ENCODE assay signal across 21 cellular contexts in the genomic region with DNA sequence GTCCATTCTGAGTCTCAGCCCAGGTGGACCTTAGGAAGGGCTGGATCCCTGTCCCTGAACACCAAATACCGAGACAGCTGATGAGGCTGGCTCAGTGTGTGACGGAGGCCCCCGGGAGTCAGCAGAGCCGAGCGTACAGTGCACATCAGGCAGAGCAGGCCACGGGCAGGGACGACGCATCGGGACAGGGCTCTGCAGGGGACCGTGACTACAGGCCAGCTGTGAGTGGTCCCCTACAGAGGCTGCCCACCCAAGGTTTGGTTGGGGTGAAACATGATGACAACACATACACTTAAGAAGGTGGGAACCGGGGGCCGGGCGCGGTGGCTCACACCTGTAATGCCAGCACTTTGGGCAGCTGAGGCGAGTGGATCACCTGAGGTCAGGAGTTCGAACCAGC. TPM values are rescaled to one million over a fixed set of nuclear protein-coding genes. Genes with fewer than 3 reads are reported as not detected.
"Had no signal": no experiment of that assay in that cellular context is flagged by ENCODE, and none has a peak within 500 bp of the region (broad histone marks: within the 10 kb centered on the region; RNA-seq: fewer than 3 reads in every experiment).

No MANE protein-coding gene starts in this region.

- H3K27ac ChIP-seq: epithelial cell of prostate, esophagus squamous epithelium, left lung, lower lobe of right lung, neutrophil, stomach, thoracic aorta, transverse colon had no signal

- H3K4me3 ChIP-seq: esophagus squamous epithelium, left lung, lower lobe of right lung, stomach, thoracic aorta, transverse colon had no signal

- DNase-seq: effector memory CD8-positive, alpha-beta T cell; esophagus squamous epithelium; foreskin fibroblast; immature natural killer cell; left lung; lower lobe of right lung; midbrain; nephron progenitor cell; posterior cingulate gyrus; stimulated activated CD4-positive, alpha-beta T cell treated with anti-CD3 and anti-CD28 coated beads, Interleukin-2, amount 100 ng/mL, for 24 hours; stimulated activated CD4-positive, alpha-beta T cell treated with anti-CD3 and anti-CD28 coated beads, Interleukin-4, amount 100 ng/mL, for 4 hours; stimulated activated naive CD4-positive, alpha-beta T cell; stomach; substantia nigra; transverse colon had no signal

- H3K9me3 ChIP-seq: esophagus squamous epithelium, left lung, lower lobe of right lung, neutrophil, stomach, thoracic aorta, transverse colon had no signal

- ATAC-seq: effector memory CD8-positive, alpha-beta T cell; left lung; sciatic nerve had no signal

- H3K27me3 ChIP-seq: esophagus squamous epithelium, left lung, neutrophil, stomach, transverse colon had no signal

RNA-seq across cellular contexts. Expression of gene PDE6G, which starts 16.6 kb away (rescaled TPM):
- total RNA-seq: esophagus squamous epithelium, sciatic nerve, thoracic aorta, transverse colon, ureter had no signal
- polyA plus RNA-seq: keratinocyte had no signal
